ENCODE assay signal across 6 cellular contexts in genomic region chr17:20469103-20469502, GRCh38. TPM values are rescaled to one million over a fixed set of nuclear protein-coding genes. Genes with fewer than 3 reads are reported as not detected.
"Had no signal": no experiment of that assay in that cellular context is flagged by ENCODE, and none has a peak within 500 bp of the region (broad histone marks: within the 10 kb centered on the region; RNA-seq: fewer than 3 reads in every experiment).

No MANE protein-coding gene starts in this region.

RNA-seq across cellular contexts. Expression of gene LGALS9B, which starts 1.8 kb away (rescaled TPM):
- total RNA-seq: LHCN-M2, MCF 10A, OCI-LY7, Right ventricle myocardium inferior, SJCRH30, SK-MEL-5 had no signal
